Comparison of ENCODE assay signal across 31 cellular contexts in the genomic region with DNA sequence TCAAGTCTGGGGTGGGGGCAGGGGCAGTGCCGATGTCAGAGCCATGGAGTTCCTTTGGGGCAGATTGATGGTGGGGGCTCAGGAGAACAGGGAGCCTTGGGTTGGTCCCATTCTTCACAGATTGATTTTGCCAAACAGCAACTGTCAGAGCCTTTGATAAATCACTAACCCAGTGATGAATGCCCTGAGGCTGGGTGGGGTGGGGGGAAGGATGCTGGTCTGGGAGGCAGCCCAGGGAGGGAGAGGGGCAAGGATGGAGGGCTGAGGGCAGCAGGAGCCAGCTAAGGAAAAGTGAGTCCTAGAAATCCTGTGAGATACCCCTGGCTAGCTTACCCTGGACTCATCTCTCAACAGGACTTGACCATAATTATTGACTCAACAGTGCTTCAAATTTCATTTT.
"Had no signal": no experiment of that assay in that cellular context is flagged by ENCODE, and none has a peak within 500 bp of the region (broad histone marks: within the 10 kb centered on the region; RNA-seq: fewer than 3 reads in every experiment).

No MANE protein-coding gene starts in this region.

- DNase-seq: activated B cell treated with CpG ODN at 0.5 μM for 24 hours; activated CD4-positive, alpha-beta memory T cell treated with anti-CD3 and anti-CD28 coated beads for 36 hours; activated CD4-positive, alpha-beta memory T cell treated with anti-CD3 and anti-CD28 coated beads, Interleukin-2, amount 10 ng/mL, durations not matched to agents 7 days and 5 days; activated CD4-positive, alpha-beta T cell treated with anti-CD3 and anti-CD28 coated beads for 1 hour; activated CD4-positive, alpha-beta T cell treated with anti-CD3 and anti-CD28 coated beads for 36 hours; activated CD4-positive, alpha-beta T cell treated with anti-CD3 and anti-CD28 coated beads for 4 hours; activated CD4-positive, alpha-beta T cell treated with anti-CD3 and anti-CD28 coated beads for 48 hours; activated CD4-positive, alpha-beta T cell treated with anti-CD3 and anti-CD28 coated beads, Interleukin-2, amount 10 ng/mL, durations not matched to agents 24 days and 14 days; activated CD4-positive, alpha-beta T cell treated with anti-CD3 and anti-CD28 coated beads, Interleukin-2, amount 10 ng/mL, durations not matched to agents 7 days and 5 days; activated CD4-positive, alpha-beta T cell treated with anti-CD3 and anti-CD28 coated beads, Interleukin-2, amount 50 U/mL, for 1 hour; activated CD4-positive, alpha-beta T cell treated with anti-CD3 and anti-CD28 coated beads, Interleukin-2, amount 50 U/mL, for 4 hours; activated CD4-positive, alpha-beta T cell treated with anti-CD3 and anti-CD28 coated beads, Interleukin-2, amount 50 U/mL, for 48 hours; activated CD4-positive, CD25-positive, alpha-beta regulatory T cell; activated CD4-positive, CD25-positive, alpha-beta regulatory T cell treated with anti-CD3 and anti-CD28 coated beads, Interleukin-2, amount 50 U/mL, for 72 hours; activated CD8-positive, alpha-beta memory T cell treated with anti-CD3 and anti-CD28 coated beads for 24 hours; activated CD8-positive, alpha-beta memory T cell treated with anti-CD3 and anti-CD28 coated beads, Interleukin-2, amount 10 ng/mL, durations not matched to agents 7 days and 5 days; activated CD8-positive, alpha-beta memory T cell treated with anti-CD3 and anti-CD28 coated beads, Interleukin-2, amount 50 U/mL, for 4 hours; activated CD8-positive, alpha-beta memory T cell treated with anti-CD3 and anti-CD28 coated beads, Interleukin-2, amount 50 U/mL, for 48 hours; activated CD8-positive, alpha-beta T cell treated with anti-CD3 and anti-CD28 coated beads for 36 hours; activated CD8-positive, alpha-beta T cell treated with anti-CD3 and anti-CD28 coated beads, Interleukin-2, amount 10 ng/mL, durations not matched to agents 7 days and 5 days; activated T-cell treated with anti-CD3 and anti-CD28 coated beads for 4 hours; T-cell; T-helper 1 cell; T-helper 17 cell; T-helper 2 cell; T-helper 9 cell; T1000 had no signal

- H3K36me3 ChIP-seq: WERI-Rb-1 had no signal

- H3K27ac ChIP-seq: VCaP, WERI-Rb-1 had no signal

- ATAC-seq: activated CD4-positive, alpha-beta T cell treated with anti-CD3 and anti-CD28 coated beads for 36 hours; activated CD4-positive, CD25-positive, alpha-beta regulatory T cell treated with anti-CD3 and anti-CD28 coated beads, Interleukin-2, amount 50 U/mL, for 24 hours; activated CD8-positive, alpha-beta memory T cell treated with anti-CD3 and anti-CD28 coated beads, Interleukin-2, amount 10 ng/mL, durations not matched to agents 7 days and 5 days; activated CD8-positive, alpha-beta T cell treated with anti-CD3 and anti-CD28 coated beads for 36 hours; activated CD8-positive, alpha-beta T cell treated with anti-CD3 and anti-CD28 coated beads, Interleukin-2, amount 10 ng/mL, durations not matched to agents 7 days and 5 days; T-cell; T-helper 17 cell; WTC11 had no signal
